20 cellular contexts compared by ENCODE assay signal in the genomic region with DNA sequence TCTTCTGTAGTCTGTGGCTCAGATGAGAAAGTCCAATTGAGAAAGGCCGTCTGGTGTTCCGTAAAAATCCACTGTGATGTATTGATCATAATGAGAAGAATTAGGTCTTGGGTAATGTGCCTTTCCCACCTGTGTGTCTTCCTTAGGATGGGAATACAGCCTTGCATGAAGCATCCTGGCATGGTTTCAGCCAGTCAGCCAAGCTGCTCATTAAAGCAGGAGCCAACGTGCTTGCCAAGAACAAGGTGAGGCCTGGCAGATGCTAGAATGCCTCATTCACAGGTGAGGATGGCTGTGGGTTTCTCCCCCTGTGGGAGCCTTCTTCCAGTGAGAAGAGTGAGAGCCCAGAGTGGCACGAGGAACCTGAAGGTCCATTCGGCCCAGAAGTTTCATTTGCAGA. TPM values are rescaled to one million over a fixed set of nuclear protein-coding genes. Genes with fewer than 3 reads are reported as not detected.
A peak's percentile ranks its signal among the peaks of the same experiment; 100 is the strongest.
DNase-seq lines count a peak whose midpoint lies in the region; ATAC-seq and FAIRE-seq lines count a peak whose summit lies in the region.
"Had no signal": no experiment of that assay in that cellular context is flagged by ENCODE, and none has a peak within 500 bp of the region (broad histone marks: within the 10 kb centered on the region; RNA-seq: fewer than 3 reads in every experiment).

No MANE protein-coding gene starts in this region.

- no peaks in the 10 kb centered on the region for H3K4me1 Mint-ChIP-seq in activated T-helper 17 cell treated with anti-CD3 and anti-CD28 coated beads, Interleukin-2, amount 50 U/mL, for 72 hours

- no peaks in the 10 kb centered on the region for H3K27me3 Mint-ChIP-seq in activated T-helper 17 cell treated with anti-CD3 and anti-CD28 coated beads, Interleukin-2, amount 50 U/mL, for 72 hours
- H3K27me3 Mint-ChIP-seq: CD4-positive, alpha-beta memory T cell had no signal

- peak; percentile 35 for DNase-seq in COR-L47 (lab: John Stamatoyannopoulos, UW)
- peak; percentile 96 for DNase-seq in G401 (ENCODE audit: low spot score)
- DNase-seq in NCI-H69 (lab: John Stamatoyannopoulos, UW), result peak; percentile 61
- peak; percentile 84 for DNase-seq in cerebellum (ENCODE audit: low spot score)
- no peak for DNase-seq in GM19239 (ENCODE audit: insufficient read length, low spot score)
- no peak for DNase-seq in activated CD8-positive, alpha-beta memory T cell treated with anti-CD3 and anti-CD28 coated beads for 24 hours
- DNase-seq: CD4-positive, alpha-beta memory T cell; GM23248; H7; Karpas-422; MV-4-11; NCI-H226; NCI-H510A; PC-3; SK-N-SH; SW 1271 had no signal

- no peaks in the 10 kb centered on the region for H3K36me3 Mint-ChIP-seq in activated T-helper 17 cell treated with anti-CD3 and anti-CD28 coated beads, Interleukin-2, amount 50 U/mL, for 72 hours (ENCODE audit: low read depth)
- H3K36me3 Mint-ChIP-seq: CD4-positive, alpha-beta memory T cell had no signal

- H3K27ac Mint-ChIP-seq in activated T-helper 17 cell treated with anti-CD3 and anti-CD28 coated beads, Interleukin-2, amount 50 U/mL, for 72 hours, result no peak overlapping the region
- H3K27ac Mint-ChIP-seq: T-helper 1 cell treated with Interleukin-12 subunit alpha and Interleukin-12 subunit beta and Interleukin-4 antibody, amounts not matched to agents 30 μg/mL and 1 μg/mL, for 36 hours had no signal

- in situ Hi-C loops in G401 (cut with HindIII; ENCODE audit: low sequenced_read_pairs), result no loop called here

- FAIRE-seq in GM19239 (lab: Jason Lieb, UNC), result no peak
- FAIRE-seq: GM18507, HepG2 had no signal

- ATAC-seq in activated T-helper 17 cell treated with anti-CD3 and anti-CD28 coated beads, Interleukin-2, amount 50 U/mL, for 72 hours (replicated peaks), result no peak
- ATAC-seq: HepG2, PC-3 had no signal

- H3K4me3 Mint-ChIP-seq in activated T-helper 17 cell treated with anti-CD3 and anti-CD28 coated beads, Interleukin-2, amount 50 U/mL, for 72 hours, result no peak overlapping the region
- H3K4me3 Mint-ChIP-seq: CD4-positive, alpha-beta memory T cell; T-helper 1 cell treated with Interleukin-12 subunit alpha and Interleukin-12 subunit beta and Interleukin-4 antibody, amounts not matched to agents 30 μg/mL and 1 μg/mL, for 36 hours had no signal

- no peaks in the 10 kb centered on the region for H3K9me3 Mint-ChIP-seq in activated T-helper 17 cell treated with anti-CD3 and anti-CD28 coated beads, Interleukin-2, amount 50 U/mL, for 72 hours
- H3K9me3 Mint-ChIP-seq: T-helper 1 cell treated with Interleukin-12 subunit alpha and Interleukin-12 subunit beta and Interleukin-4 antibody, amounts not matched to agents 30 μg/mL and 1 μg/mL, for 36 hours had no signal

RNA-seq across cellular contexts. Expression of gene LYRM2, which starts 32.7 kb away (rescaled TPM):
- 17.0 and 19.9 TPM in 2 replicates for total RNA-seq in G401 (2014; rRNA removed; shearing (Covaris generic))
- total RNA-seq in cerebellum, result 22.0 TPM
- total RNA-seq in activated T-helper 17 cell treated with anti-CD3 and anti-CD28 coated beads, Interleukin-2, amount 50 U/mL, for 72 hours, result 10 to 100 TPM; 22.5 to 30.7 TPM

Comparison
In these comparisons a context has a peak if more than half of its experiments do, and no peak if none do; other contexts are left out.
1. DNase-seq: peak in COR-L47 (single experiment), G401 (single experiment), NCI-H69 (single experiment) and cerebellum (single experiment); none in GM19239 (single experiment) and activated CD8-positive, alpha-beta memory T cell treated with anti-CD3 and anti-CD28 coated beads for 24 hours (single experiment).